ENCODE assay signal across 1 cellular context in genomic region chr1:152348447-152348846, GRCh38.
TF ChIP-seq lines count a peak whose summit lies in the region.

No MANE protein-coding gene starts in this region.

TF ChIP-seq in SK-N-SH, 30 proteins besides CTCF, POLR2A, EP300 and RAD21 (continued from another document):
- TF ChIP-seq CHD2 (IDR thresholded peaks at IDR 0.05; ENCODE audit: low read length, partially characterized antibody) (no peak), TCF12 (IDR thresholded peaks at IDR 0.05) (no peak), TAF1 (IDR thresholded peaks at IDR 0.05; ENCODE audit: borderline replicate concordance, low read depth, low read length) (no peak), YY1 (IDR thresholded peaks at IDR 0.05; ENCODE audit: low read depth) (no peak), RCOR1 (IDR thresholded peaks at IDR 0.05; ENCODE audit: low read length) (no peak), GATA2 (CRISPR knock-in tag; IDR thresholded peaks at IDR 0.05) (no peak), GABPA (IDR thresholded peaks at IDR 0.05; ENCODE audit: low read depth) (no peak), FOSL2 (IDR thresholded peaks at IDR 0.05; ENCODE audit: borderline replicate concordance, low read depth) (no peak), MAX (IDR thresholded peaks at IDR 0.05; ENCODE audit: low read depth) (no peak), USF2 (IDR thresholded peaks at IDR 0.05; ENCODE audit: borderline replicate concordance, low read depth, low read length) (no peak)
